In genomic region chr5:154753792-154754191, GRCh38 we compare ENCODE assay signal across 8 cellular contexts. TPM values are rescaled to one million over a fixed set of nuclear protein-coding genes. Genes with fewer than 3 reads are reported as not detected.
DNase-seq lines count a peak whose midpoint lies in the region; ATAC-seq and TF ChIP-seq lines count a peak whose summit lies in the region.

No MANE protein-coding gene starts in this region.

- peaks cover 31% of the 10 kb centered on the region for H3K4me1 Mint-ChIP-seq in memory B cell

- H3K4me3 Mint-ChIP-seq in memory B cell: peak overlapping the region; percentile 11

- no peaks in the 10 kb centered on the region for H3K27me3 Mint-ChIP-seq in memory B cell

- no peaks in the 10 kb centered on the region for H3K36me3 Mint-ChIP-seq in memory B cell

- peak overlapping the region; percentile 80 for H3K27ac Mint-ChIP-seq in memory B cell

- TF ChIP-seq CTCF in upper lobe of left lung (IDR thresholded peaks at IDR 0.05): no peak

- no peaks in the 10 kb centered on the region for H3K36me3 ChIP-seq in upper lobe of left lung

- H3K27me3 ChIP-seq in upper lobe of left lung: no peaks in the 10 kb centered on the region

- ATAC-seq in memory B cell (ENCODE audit: low read depth) (no peak), upper lobe of left lung (ENCODE audit: low FRiP score in 2 of 2) (peak in 1 of 2 donors; percentile 64), HG02610 (IDR thresholded peaks at IDR 0.05; ENCODE audit: unreplicated experiment) (no peak)

- DNase-seq in Daoy (ENCODE audit: low read depth) (peak; percentile 44), NCI-H446 treated with DMSO at 0.1 percent for 48 hours (lab: John Stamatoyannopoulos, UW) (peak; percentile 72), memory B cell (ENCODE audit: low spot score in 2 of 2) (no peak), upper lobe of left lung (peak in 1 of 2 donors; percentile 58), SKM-1 treated with dmso at 0.1 percent for 144 hours (lab: John Stamatoyannopoulos, UW; ENCODE audit: unreplicated experiment) (no peak), NCI-H1436 (lab: John Stamatoyannopoulos, UW) (no peak)

- peaks cover 23 to 35% (median 28%) of the 10 kb centered on the region in 4 donors for H3K4me1 ChIP-seq in upper lobe of left lung

- TF ChIP-seq EP300 in upper lobe of left lung (IDR thresholded peaks at IDR 0.05): no peak

- peak in 1 of 4 donors; percentile 32 for TF ChIP-seq POLR2A in upper lobe of left lung (IDR thresholded peaks at IDR 0.05)

- H3K27ac ChIP-seq in cingulate gyrus (ENCODE audit: low read depth, low read length) (peak overlapping the region; percentile 89), upper lobe of left lung (peak overlapping the region; percentile 93 to 99 (median 96))

- H3K9me3 ChIP-seq in upper lobe of left lung: no peaks in the 10 kb centered on the region

- WGBS in upper lobe of left lung, 2 donors: 49 to 74% methylated on average over 5 of the region's 5 CpGs

- H3K9me3 Mint-ChIP-seq in memory B cell: no peaks in the 10 kb centered on the region

- peak overlapping the region in 1 of 4 donors; percentile 100 for H3K4me3 ChIP-seq in upper lobe of left lung

RNA-seq across cellular contexts. Expression of gene LARP1, which starts 1.4 kb away (rescaled TPM):
- total RNA-seq in Daoy (2014; rRNA removed; shearing (Covaris generic)): 38.5 and 61.9 TPM in 2 replicates
- 100 to 1,000 TPM; 107 to 154 (median 129) TPM for total RNA-seq in upper lobe of left lung

Comparison
In these comparisons a context has a peak if more than half of its experiments do, and no peak if none do; other contexts are left out.
1. DNase-seq: peak in Daoy (single experiment) and NCI-H446 treated with DMSO at 0.1 percent for 48 hours (single experiment); none in memory B cell (0 of 2), SKM-1 treated with dmso at 0.1 percent for 144 hours (single experiment) and NCI-H1436 (single experiment).